In genomic region chr15:101006931-101007687, GRCh38 we compare ENCODE assay signal across 8 cellular contexts.
DNase-seq lines count a peak whose midpoint lies in the region; ATAC-seq and FAIRE-seq lines count a peak whose summit lies in the region.

No MANE protein-coding gene starts in this region.

- intact Hi-C loops in cardiac septum (cut with DNase I), result loop anchor here (1.0 to 10.0 kb wide), 3 partner anchors 89 to 652 kb away; no protein-coding TSS in a partner anchor
- intact Hi-C loops in posterior cingulate gyrus (cut with DNase I), result loop anchor here (1.0 to 5.0 kb wide), 4 partner anchors 89 to 665 kb away; partner anchors contain the start of gene ADAMTS17

- FAIRE-seq in urothelium cell line (lab: Jason Lieb, UNC), result peak; percentile 55

- ATAC-seq in GM21576 (IDR thresholded peaks at IDR 0.05; ENCODE audit: unreplicated experiment), result peak; percentile 48

- DNase-seq in CMK (ENCODE audit: low read depth) (peak; percentile 70), NAMALWA (ENCODE audit: low spot score) (peak; percentile 75), SW 1271 (lab: John Stamatoyannopoulos, UW) (peak; percentile 66 to 78), cardiac septum (ENCODE audit: low spot score) (peak; percentile 88), posterior cingulate gyrus (peak; percentile 52 to 95 (median 78)), urothelium cell line (ENCODE audit: low spot score) (peak; percentile 86)
- DNase-seq in activated naive CD8-positive, alpha-beta T cell treated with anti-CD3 and anti-CD28 coated beads, Interleukin-2, amount 50 U/mL, for 16 hours (ENCODE audit: low read depth, low spot score), result peak; percentile 34

Comparison
In these comparisons a context has a peak if more than half of its experiments do, and no peak if none do; other contexts are left out.
1. Peak in every context shown above with its lines: DNase-seq and ATAC-seq.
2. DNase-seq: peak in every context shown above with its lines; median percentile 88 in cardiac septum; 86 in urothelium cell line; 78 in posterior cingulate gyrus; 75 in NAMALWA; 72 in SW 1271; 70 in CMK; 34 in activated naive CD8-positive, alpha-beta T cell treated with anti-CD3 and anti-CD28 coated beads, Interleukin-2, amount 50 U/mL, for 16 hours.